In genomic region chr5:78574157-78574673, GRCh38 we compare ENCODE assay signal across 11 cellular contexts.
A peak's percentile ranks its signal among the peaks of the same experiment; 100 is the strongest.
DNase-seq lines count a peak whose midpoint lies in the region; ATAC-seq and TF ChIP-seq lines count a peak whose summit lies in the region.
"Had no signal": no experiment of that assay in that cellular context is flagged by ENCODE, and none has a peak within 500 bp of the region (broad histone marks: within the 10 kb centered on the region; RNA-seq: fewer than 3 reads in every experiment).

No MANE protein-coding gene starts in this region.

- H3F3A ChIP-seq in smooth muscle cell (ENCODE audit: low read depth) = peaks cover 37% of the 10 kb centered on the region

- ATAC-seq in GM18909 (IDR thresholded peaks at IDR 0.05; ENCODE audit: poor library complexity, unreplicated experiment) (peak; percentile 42), heart left ventricle (peak in 3 of 4 donors; percentile 23 to 39 (median 24)), GM18511 (IDR thresholded peaks at IDR 0.05; ENCODE audit: unreplicated experiment) (no peak)
- ATAC-seq in effector memory CD8-positive, alpha-beta T cell (replicated peaks) = no peak

- DNase-seq in OCI-LY7 (ENCODE audit: low spot score) = peak; percentile 42
- DNase-seq in heart left ventricle = no peak
- DNase-seq in smooth muscle cell (lab: John Stamatoyannopoulos, UW; ENCODE audit: unreplicated experiment) = no peak
- no peak for DNase-seq in type B pancreatic cell (ENCODE audit: extremely low spot score, unreplicated experiment)
- no peak for DNase-seq in SW 1271 (lab: John Stamatoyannopoulos, UW)
- DNase-seq in effector memory CD8-positive, alpha-beta T cell = no peak
- DNase-seq: activated CD8-positive, alpha-beta memory T cell treated with anti-CD3 and anti-CD28 coated beads for 24 hours; NCI-H1436 treated with DMSO at 0.1 percent for 48 hours had no signal

- H3K27me3 Mint-ChIP-seq in type B pancreatic cell = no peaks in the 10 kb centered on the region
- H3K27me3 Mint-ChIP-seq in effector memory CD8-positive, alpha-beta T cell = peaks cover 22 to 24% of the 10 kb centered on the region in 2 donors

- peaks cover 24% of the 10 kb centered on the region for H3K4me1 ChIP-seq in OCI-LY7 (ENCODE audit: insufficient read depth, low read length, poor library complexity, severe bottlenecking)
- H3K4me1 ChIP-seq in heart left ventricle = peaks cover 3 to 56% (median 35%) of the 10 kb centered on the region in 12 donors
- peaks cover 19% of the 10 kb centered on the region for H3K4me1 ChIP-seq in smooth muscle cell (ENCODE audit: low read depth)

- intact Hi-C loops in OCI-LY7 (cut with micrococcal nuclease; ENCODE audit: unreplicated experiment) = no loop called here
- intact Hi-C loops in heart left ventricle (cut with DNase I) = no loop called here

- CTCF ChIA-PET in OCI-LY7 (lab: Charles Lee; ENCODE audit: unreplicated experiment) = no interaction called here

- H3K36me3 ChIP-seq in OCI-LY7 (ENCODE audit: insufficient read depth, low read length) = no peaks in the 10 kb centered on the region
- H3K36me3 ChIP-seq in heart left ventricle = no peaks in the 10 kb centered on the region
- H3K36me3 ChIP-seq in smooth muscle cell (ENCODE audit: low read depth) = no peaks in the 10 kb centered on the region

- no peak overlapping the region for H3K27ac Mint-ChIP-seq in type B pancreatic cell
- no peak overlapping the region for H3K27ac Mint-ChIP-seq in effector memory CD8-positive, alpha-beta T cell

- TF ChIP-seq CTCF in OCI-LY7 (conservative IDR thresholded peaks at IDR 0.05; ENCODE audit: low read length) = no peak
- TF ChIP-seq CTCF in heart left ventricle (IDR thresholded peaks at IDR 0.05) = no peak
- no peak for TF ChIP-seq CTCF in smooth muscle cell (IDR thresholded peaks at IDR 0.05; ENCODE audit: borderline replicate concordance, insufficient read depth, poor library complexity, severe bottlenecking)
- no peak for TF ChIP-seq CTCF in type B pancreatic cell (conservative IDR thresholded peaks at IDR 0.05)

- H3K27me3 ChIP-seq in heart left ventricle (no peaks in the 10 kb centered on the region), smooth muscle cell (ENCODE audit: low read depth) (no peaks in the 10 kb centered on the region)

- H2AFZ ChIP-seq in OCI-LY7 (ENCODE audit: low read length) = peak overlapping the region; percentile 44; the same call in 1 of the 2 replicates
- no peak overlapping the region for H2AFZ ChIP-seq in smooth muscle cell (ENCODE audit: low read depth)

- H3K4me1 Mint-ChIP-seq in type B pancreatic cell (ENCODE audit: unreplicated experiment) = peaks cover 55% of the 10 kb centered on the region
- H3K4me1 Mint-ChIP-seq in effector memory CD8-positive, alpha-beta T cell (ENCODE audit: low read depth in 2 of 2) = no peaks in the 10 kb centered on the region

- H3K36me3 Mint-ChIP-seq in type B pancreatic cell = peaks cover 5% of the 10 kb centered on the region
- peaks cover 2% of the 10 kb centered on the region for H3K36me3 Mint-ChIP-seq in effector memory CD8-positive, alpha-beta T cell (ENCODE audit: insufficient read depth)

- no peak for TF ChIP-seq POLR2A in heart left ventricle (IDR thresholded peaks at IDR 0.05)

- peak overlapping the region; percentile 4 for H3K9ac ChIP-seq in smooth muscle cell (ENCODE audit: low read depth)

- H3K9me2 ChIP-seq in OCI-LY7 (ENCODE audit: insufficient read depth, low read length) = no peaks in the 10 kb centered on the region

- H3K4me3 ChIP-seq in OCI-LY7 (ENCODE audit: low read depth, low read length, poor library complexity, severe bottlenecking) (peak overlapping the region; percentile 12), heart left ventricle (no peak overlapping the region), smooth muscle cell (no peak overlapping the region)

- BruUV-seq in OCI-LY7 (replicated peaks; lab: Mats Ljungman, UMichigan) = no TSS peak

- no peak overlapping the region for H3K4me3 Mint-ChIP-seq in type B pancreatic cell
- no peak overlapping the region for H3K4me3 Mint-ChIP-seq in effector memory CD8-positive, alpha-beta T cell
- H3K4me3 Mint-ChIP-seq: brain had no signal

- peaks cover 4% of the 10 kb centered on the region for H3K9me3 Mint-ChIP-seq in type B pancreatic cell
- no peaks in the 10 kb centered on the region for H3K9me3 Mint-ChIP-seq in effector memory CD8-positive, alpha-beta T cell

- POLR2A ChIA-PET in OCI-LY7 (lab: Charles Lee) = interaction anchor here (0.5 to 1.5 kb wide), 3 partner anchors 27 to 940 kb away, joined by 3 to 7 read pairs (median 5); partner anchors contain the start of gene HOMER1

- peak overlapping the region; percentile 38 for H3K27ac ChIP-seq in OCI-LY7 (ENCODE audit: low read depth, low read length, poor library complexity, severe bottlenecking)
- peak overlapping the region in 4 of 12 donors; percentile 16 to 52 (median 35) for H3K27ac ChIP-seq in heart left ventricle
- peak overlapping the region; percentile 88 for H3K27ac ChIP-seq in smooth muscle cell (ENCODE audit: low read depth)

- H3K4me2 ChIP-seq in OCI-LY7 (ENCODE audit: low read length) = peak overlapping the region; percentile 64
- peak overlapping the region; percentile 79 for H3K4me2 ChIP-seq in smooth muscle cell

- H3K79me2 ChIP-seq in OCI-LY7 (ENCODE audit: insufficient read depth, low read depth, low read length) (no peaks in the 10 kb centered on the region), smooth muscle cell (ENCODE audit: low read depth) (peaks cover 35% of the 10 kb centered on the region)

- no peaks in the 10 kb centered on the region for H4K20me1 ChIP-seq in OCI-LY7 (ENCODE audit: insufficient read depth, low read length)
- peaks cover 20% of the 10 kb centered on the region for H4K20me1 ChIP-seq in smooth muscle cell (ENCODE audit: low read depth)

- H3K9me3 ChIP-seq in OCI-LY7 (ENCODE audit: low read length) = no peaks in the 10 kb centered on the region
- no peaks in the 10 kb centered on the region for H3K9me3 ChIP-seq in heart left ventricle
- H3K9me3 ChIP-seq in smooth muscle cell (replicated peaks; ENCODE audit: low read depth) = no peaks in the 10 kb centered on the region

- 59 to 71% (median 65%) methylated on average over 4 of the region's 4 CpGs for WGBS in heart left ventricle, 4 donors
- 41% methylated on average over 4 of the region's 4 CpGs for WGBS in smooth muscle cell (ENCODE audit: low lambda C conversion rate)

Comparison
In these comparisons a context has a peak if more than half of its experiments do, and no peak if none do; other contexts are left out.
1. ATAC-seq: peak in GM18909 (single experiment) and heart left ventricle (3 of 4); none in GM18511 (single experiment) and effector memory CD8-positive, alpha-beta T cell (single experiment).